ENCODE assay signal across 8 cellular contexts in the genomic region with DNA sequence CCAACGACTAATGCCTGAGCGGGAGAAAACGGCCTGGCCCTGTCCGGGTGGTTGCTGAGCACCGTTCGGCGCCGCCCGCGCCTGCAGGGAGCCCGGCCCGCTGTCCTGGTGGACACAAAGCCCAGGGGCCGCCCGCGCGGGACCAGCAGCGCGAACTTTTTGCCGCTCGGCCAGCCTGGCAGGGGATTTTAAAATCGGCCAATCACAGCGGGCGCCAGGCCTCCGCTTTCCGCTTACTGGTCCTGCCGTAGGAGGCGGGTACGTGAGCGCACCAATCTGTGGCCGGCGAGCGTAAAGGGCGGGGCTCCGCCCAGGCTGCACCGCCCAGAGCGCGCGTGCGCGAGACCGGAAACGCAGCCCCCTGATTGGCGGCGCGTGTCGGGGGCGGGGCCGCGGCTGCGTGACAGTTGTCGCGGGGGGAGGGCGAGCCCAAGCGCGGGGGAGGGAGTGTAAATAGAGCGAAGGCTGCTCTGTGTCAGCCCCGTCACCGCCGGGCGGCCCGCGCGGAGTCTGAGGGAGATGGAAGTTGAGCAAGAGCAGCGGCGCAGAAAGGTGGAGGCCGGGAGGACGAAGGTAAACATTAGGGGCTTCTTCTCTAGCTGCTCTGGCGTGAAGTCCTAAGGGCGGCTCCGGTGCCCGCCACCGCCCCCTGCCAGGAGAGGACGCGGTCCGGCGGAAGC. TPM values are rescaled to one million over a fixed set of nuclear protein-coding genes. Genes with fewer than 3 reads are reported as not detected.
A peak's percentile ranks its signal among the peaks of the same experiment; 100 is the strongest.
DNase-seq lines count a peak whose midpoint lies in the region; ATAC-seq, FAIRE-seq and TF ChIP-seq lines count a peak whose summit lies in the region.

A gene (minus strand): TSS at position 161 of the 680 bp plus-strand sequence. CDS start 1,132 bp downstream, outside the sequence.
A gene with protein sequence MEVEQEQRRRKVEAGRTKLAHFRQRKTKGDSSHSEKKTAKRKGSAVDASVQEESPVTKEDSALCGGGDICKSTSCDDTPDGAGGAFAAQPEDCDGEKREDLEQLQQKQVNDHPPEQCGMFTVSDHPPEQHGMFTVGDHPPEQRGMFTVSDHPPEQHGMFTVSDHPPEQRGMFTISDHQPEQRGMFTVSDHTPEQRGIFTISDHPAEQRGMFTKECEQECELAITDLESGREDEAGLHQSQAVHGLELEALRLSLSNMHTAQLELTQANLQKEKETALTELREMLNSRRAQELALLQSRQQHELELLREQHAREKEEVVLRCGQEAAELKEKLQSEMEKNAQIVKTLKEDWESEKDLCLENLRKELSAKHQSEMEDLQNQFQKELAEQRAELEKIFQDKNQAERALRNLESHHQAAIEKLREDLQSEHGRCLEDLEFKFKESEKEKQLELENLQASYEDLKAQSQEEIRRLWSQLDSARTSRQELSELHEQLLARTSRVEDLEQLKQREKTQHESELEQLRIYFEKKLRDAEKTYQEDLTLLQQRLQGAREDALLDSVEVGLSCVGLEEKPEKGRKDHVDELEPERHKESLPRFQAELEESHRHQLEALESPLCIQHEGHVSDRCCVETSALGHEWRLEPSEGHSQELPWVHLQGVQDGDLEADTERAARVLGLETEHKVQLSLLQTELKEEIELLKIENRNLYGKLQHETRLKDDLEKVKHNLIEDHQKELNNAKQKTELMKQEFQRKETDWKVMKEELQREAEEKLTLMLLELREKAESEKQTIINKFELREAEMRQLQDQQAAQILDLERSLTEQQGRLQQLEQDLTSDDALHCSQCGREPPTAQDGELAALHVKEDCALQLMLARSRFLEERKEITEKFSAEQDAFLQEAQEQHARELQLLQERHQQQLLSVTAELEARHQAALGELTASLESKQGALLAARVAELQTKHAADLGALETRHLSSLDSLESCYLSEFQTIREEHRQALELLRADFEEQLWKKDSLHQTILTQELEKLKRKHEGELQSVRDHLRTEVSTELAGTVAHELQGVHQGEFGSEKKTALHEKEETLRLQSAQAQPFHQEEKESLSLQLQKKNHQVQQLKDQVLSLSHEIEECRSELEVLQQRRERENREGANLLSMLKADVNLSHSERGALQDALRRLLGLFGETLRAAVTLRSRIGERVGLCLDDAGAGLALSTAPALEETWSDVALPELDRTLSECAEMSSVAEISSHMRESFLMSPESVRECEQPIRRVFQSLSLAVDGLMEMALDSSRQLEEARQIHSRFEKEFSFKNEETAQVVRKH (N-terminal part only) (plus strand): TSS at position 447 of the 680 bp plus-strand sequence. CDS start 73 bp downstream, at position 520.

- H3K27ac ChIP-seq in angular gyrus (ENCODE audit: low read depth, low read length) (peak within 1 kb of the TSS; percentile 99), right cardiac atrium (ENCODE audit: low read length) (peak within 1 kb of the TSS; percentile 99), psoas muscle (peak within 1 kb of the TSS; percentile 94)

- peak; percentile 87 for FAIRE-seq in urothelium cell line (lab: Jason Lieb, UNC)

- H3K27me3 ChIP-seq in right cardiac atrium (ENCODE audit: control insufficient read depth, insufficient read depth) (no peaks in the 10 kb centered on the region), psoas muscle (ENCODE audit: insufficient read depth in 3 of 3, low read length in 2 of 3) (no peaks in the 10 kb centered on the region)

- ATAC-seq in GM18505 (IDR thresholded peaks at IDR 0.05; ENCODE audit: unreplicated experiment) = peak; percentile 72
- peak; percentile 79 for ATAC-seq in HG02970 (IDR thresholded peaks at IDR 0.05; ENCODE audit: low FRiP score, unreplicated experiment)
- ATAC-seq in right cardiac atrium = peak; percentile 96 to 97
- peak; percentile 93 to 95 (median 94) for ATAC-seq in psoas muscle

- peak; percentile 69 for TF ChIP-seq POLR2A in GM18505 (IDR thresholded peaks at IDR 0.05; ENCODE audit: borderline replicate concordance, extremely low read depth, insufficient read depth, insufficient read length)

- H3K4me1 ChIP-seq in right cardiac atrium (ENCODE audit: control insufficient read depth, insufficient read depth, low read length) (peaks cover 8% of the 10 kb centered on the region), psoas muscle (peaks cover 24% of the 10 kb centered on the region)

- DNase-seq in NCI-H187 treated with DMSO at 0.1 percent for 48 hours (lab: John Stamatoyannopoulos, UW) (peak; percentile 82), T-helper 2 cell (peak; percentile 95 to 98 (median 97)), right cardiac atrium (peak; percentile 99), psoas muscle (peak; percentile 98 to 99), urothelium cell line (ENCODE audit: low spot score) (peak; percentile 96)

- intact Hi-C loops in right cardiac atrium (cut with DNase I) = loop anchor here in 1 of 4 donors (2.0 kb wide), 1 partner anchor 37 kb away; a partner anchor contains a TSS
- intact Hi-C loops in psoas muscle (cut with DNase I) = loop anchor here in 1 of 2 donors (10.0 kb wide), 1 partner anchor 139 kb away; a partner anchor contains a TSS

- H3K9me3 ChIP-seq in right cardiac atrium (ENCODE audit: control insufficient read depth, low read length) = no peaks in the 10 kb centered on the region
- no peaks in the 10 kb centered on the region for H3K9me3 ChIP-seq in psoas muscle

- H3K4me3 ChIP-seq in right cardiac atrium (ENCODE audit: low read length) (peak within 1 kb of the TSS; percentile 93), psoas muscle (peak within 1 kb of the TSS; percentile 77)

- under 1% methylated on average over 76 of the region's 76 CpGs for WGBS in right cardiac atrium
- WGBS in psoas muscle, 3 donors = 0 to 1% (median 0%) methylated on average over 57 to 76 of the region's 76 CpGs

- TF ChIP-seq CTCF in psoas muscle (IDR thresholded peaks at IDR 0.05) = no peak

- peaks cover 0 to 24% of the 10 kb centered on the region in 2 donors for H3K36me3 ChIP-seq in psoas muscle (ENCODE audit: insufficient read depth in 1 of 2, low read depth in 1 of 2)

RNA-seq across cellular contexts. Expression of the first gene that starts in this region (rescaled TPM):
- total RNA-seq in right cardiac atrium = 1 to 10 TPM in 3 of 4 donors, under 1 TPM in 1; 0.84 to 2.1 (median 1.7) TPM
- polyA plus RNA-seq in right cardiac atrium = 1.4 TPM
- total RNA-seq in psoas muscle = 1 to 10 TPM in 3 of 4 donors, under 1 TPM in 1; 0.49 to 3.0 (median 1.1) TPM
- polyA plus RNA-seq in psoas muscle = 1 to 10 TPM in 1 of 3 donors, under 1 TPM in 2; 0.38 to 2.3 (median 0.47) TPM

RNA-seq across cellular contexts. Expression of the second gene that starts in this region (rescaled TPM):
- total RNA-seq in right cardiac atrium (10 to 100 TPM; 25.3 to 29.6 (median 27.9) TPM), psoas muscle (100 to 1,000 TPM in 3 of 4 donors, 10 to 100 TPM in 1; 99.4 to 642 (median 295) TPM)
- polyA plus RNA-seq in right cardiac atrium (20.8 TPM), psoas muscle (100 to 1,000 TPM; 118 to 294 (median 248) TPM)

Comparison
In these comparisons a context has a peak if more than half of its experiments do, and no peak if none do; other contexts are left out.
1. Peak in every context shown above with its lines: DNase-seq, ATAC-seq, H3K4me3 ChIP-seq and H3K27ac ChIP-seq.